15 cellular contexts compared by ENCODE assay signal in genomic region chr7:151817981-151818673, GRCh38.
"Had no signal": no experiment of that assay in that cellular context is flagged by ENCODE, and none has a peak within 500 bp of the region (broad histone marks: within the 10 kb centered on the region; RNA-seq: fewer than 3 reads in every experiment).

No MANE protein-coding gene starts in this region.

- DNase-seq: activated CD4-positive, alpha-beta T cell treated with anti-CD3 and anti-CD28 coated beads for 48 hours; activated CD4-positive, alpha-beta T cell treated with anti-CD3 and anti-CD28 coated beads, Interleukin-2, amount 50 U/mL, for 4 hours; activated CD4-positive, CD25-positive, alpha-beta regulatory T cell treated with anti-CD3 and anti-CD28 coated beads, Interleukin-2, amount 50 U/mL, for 72 hours; activated CD8-positive, alpha-beta memory T cell treated with anti-CD3 and anti-CD28 coated beads, Interleukin-2, amount 50 U/mL, for 48 hours; activated CD8-positive, alpha-beta T cell treated with anti-CD3 and anti-CD28 coated beads, Interleukin-2, amount 10 ng/mL, durations not matched to agents 7 days and 5 days; activated naive CD4-positive, alpha-beta T cell; activated T-cell treated with anti-CD3 and anti-CD28 coated beads, Interleukin-2, amount 50 U/mL, for 1 hour; MG63; NCI-H1105; NCI-H1436; NCI-H187; NCI-H2081; SHP77 treated with DMSO at 0.1 percent for 48 hours had no signal

- H3K9me3 ChIP-seq: breast epithelium, MG63, Peyer's patch had no signal

- H3K27me3 ChIP-seq: breast epithelium, MG63, Peyer's patch had no signal

- H3K27ac ChIP-seq: breast epithelium had no signal

- H3K4me3 ChIP-seq: breast epithelium, MG63, Peyer's patch had no signal

- H3K36me3 ChIP-seq: breast epithelium, MG63, Peyer's patch had no signal

- ATAC-seq: activated CD8-positive, alpha-beta T cell treated with anti-CD3 and anti-CD28 coated beads, Interleukin-2, amount 10 ng/mL, durations not matched to agents 7 days and 5 days had no signal

- H3K4me1 ChIP-seq: breast epithelium had no signal
